In the genomic region with DNA sequence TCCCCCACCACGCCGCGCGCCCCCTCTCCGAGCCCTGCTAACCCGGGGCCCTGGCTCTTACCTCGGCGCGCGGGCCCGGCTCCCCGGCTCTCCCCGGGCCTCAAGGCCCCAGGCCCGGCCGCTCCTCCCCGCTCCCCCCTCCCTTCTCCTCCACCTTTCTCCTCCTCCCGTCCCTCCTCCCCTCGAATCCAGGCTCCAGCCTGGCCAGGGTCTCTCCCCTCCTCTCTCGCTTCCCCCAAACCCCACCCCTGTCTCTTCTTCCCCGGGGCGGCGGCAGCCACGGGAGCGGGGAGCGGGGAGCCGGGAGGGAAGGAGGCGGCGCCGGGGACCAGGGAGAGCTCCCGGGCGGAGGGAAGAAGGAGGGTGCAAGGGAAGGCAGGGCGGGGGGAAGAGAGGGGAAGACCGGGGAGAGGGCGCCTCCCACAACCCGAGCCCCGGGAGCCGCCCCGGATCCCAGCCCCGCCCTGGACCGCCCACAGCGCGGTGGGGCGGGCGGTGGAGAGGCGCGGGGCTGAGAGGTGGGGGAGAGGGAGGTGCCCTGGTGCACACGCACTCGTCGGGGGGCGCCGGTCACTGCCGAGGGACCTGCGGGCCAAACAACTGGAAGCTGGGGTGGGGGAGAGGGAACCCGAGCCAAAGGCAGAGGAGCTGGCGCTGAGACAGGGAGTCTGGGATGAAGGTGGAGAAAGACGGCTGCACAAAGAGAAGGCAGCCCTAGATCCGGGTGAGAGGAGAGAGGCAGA, we compare ENCODE assay signal across 1 cellular context.
TF ChIP-seq lines count a peak whose summit lies in the region.

Gene GABBR1 (minus strand): TSS at position 395 of the 743 bp plus-strand sequence. CDS start 798 bp downstream, outside the sequence.

TF ChIP-seq in K562, 482 proteins besides CTCF, POLR2A, EP300 and RAD21 (continued from another document and continues in another):
- TF ChIP-seq, protein P1, sequence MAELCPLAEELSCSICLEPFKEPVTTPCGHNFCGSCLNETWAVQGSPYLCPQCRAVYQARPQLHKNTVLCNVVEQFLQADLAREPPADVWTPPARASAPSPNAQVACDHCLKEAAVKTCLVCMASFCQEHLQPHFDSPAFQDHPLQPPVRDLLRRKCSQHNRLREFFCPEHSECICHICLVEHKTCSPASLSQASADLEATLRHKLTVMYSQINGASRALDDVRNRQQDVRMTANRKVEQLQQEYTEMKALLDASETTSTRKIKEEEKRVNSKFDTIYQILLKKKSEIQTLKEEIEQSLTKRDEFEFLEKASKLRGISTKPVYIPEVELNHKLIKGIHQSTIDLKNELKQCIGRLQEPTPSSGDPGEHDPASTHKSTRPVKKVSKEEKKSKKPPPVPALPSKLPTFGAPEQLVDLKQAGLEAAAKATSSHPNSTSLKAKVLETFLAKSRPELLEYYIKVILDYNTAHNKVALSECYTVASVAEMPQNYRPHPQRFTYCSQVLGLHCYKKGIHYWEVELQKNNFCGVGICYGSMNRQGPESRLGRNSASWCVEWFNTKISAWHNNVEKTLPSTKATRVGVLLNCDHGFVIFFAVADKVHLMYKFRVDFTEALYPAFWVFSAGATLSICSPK (IDR thresholded peaks at IDR 0.05; ENCODE audit: borderline replicate concordance) = no peak
- TF ChIP-seq BHLHE40 (IDR thresholded peaks at IDR 0.05; ENCODE audit: low read length) = no peak; the same call in 1 of the 2 replicates
- no peak for TF ChIP-seq ATF1 (CRISPR knock-in tag; IDR thresholded peaks at IDR 0.05)
- TF ChIP-seq ATF1 (tag; IDR thresholded peaks at IDR 0.05) = 0 out of 2 replicates have a peak, but pooled peaks have one; percentile 18
- TF ChIP-seq BCL6 (CRISPR knock-in tag; IDR thresholded peaks at IDR 0.05) = no peak
- TF ChIP-seq CCNT2 (IDR thresholded peaks at IDR 0.05; ENCODE audit: borderline replicate concordance, extremely low read depth, insufficient read length, low read depth, low read length) = peak; percentile 84
- TF ChIP-seq NR2C2 (CRISPR knock-in tag; IDR thresholded peaks at IDR 0.05) = no peak
- TF ChIP-seq NR2C2 (tag; IDR thresholded peaks at IDR 0.05) = no peak
- no peak for TF ChIP-seq ZNF780A (CRISPR knock-in tag; IDR thresholded peaks at IDR 0.05)
- TF ChIP-seq TSC22D4 (tag; IDR thresholded peaks at IDR 0.05) = no peak
- TF ChIP-seq SMAD1 (IDR thresholded peaks at IDR 0.05; ENCODE audit: low read depth, low read length, partially characterized antibody) = no peak
- no peak for TF ChIP-seq ZNF184 (CRISPR knock-in tag; IDR thresholded peaks at IDR 0.05)
- no peak for TF ChIP-seq ZNF41 (CRISPR knock-in tag; conservative IDR thresholded peaks at IDR 0.05)
- TF ChIP-seq ZNF561 (CRISPR knock-in tag; conservative IDR thresholded peaks at IDR 0.05) = no peak
- TF ChIP-seq ATF6 (CRISPR knock-in tag; IDR thresholded peaks at IDR 0.05) = no peak
- TF ChIP-seq COPS2 (conservative IDR thresholded peaks at IDR 0.05) = no peak
- no peak for TF ChIP-seq TAF7 (tag; IDR thresholded peaks at IDR 0.05)
- TF ChIP-seq ATF7 (IDR thresholded peaks at IDR 0.05) = peak; percentile 25; the same call in 1 of the 2 replicates
- TF ChIP-seq NRF1 (conservative IDR thresholded peaks at IDR 0.05 in 1 of 2, IDR thresholded peaks at IDR 0.05 in 1 of 2) = peak; percentile 52 to 66
- TF ChIP-seq ZNF77 (CRISPR knock-in tag; IDR thresholded peaks at IDR 0.05) = no peak
- peak; percentile 70; the same call in 1 of the 2 replicates for TF ChIP-seq SP1 (CRISPR knock-in tag; IDR thresholded peaks at IDR 0.05)
- peak; percentile 24 for TF ChIP-seq PRDM10 (IDR thresholded peaks at IDR 0.05; ENCODE audit: partially characterized antibody)
- TF ChIP-seq NFATC3 (IDR thresholded peaks at IDR 0.05) = no peak
- TF ChIP-seq, protein P2, sequence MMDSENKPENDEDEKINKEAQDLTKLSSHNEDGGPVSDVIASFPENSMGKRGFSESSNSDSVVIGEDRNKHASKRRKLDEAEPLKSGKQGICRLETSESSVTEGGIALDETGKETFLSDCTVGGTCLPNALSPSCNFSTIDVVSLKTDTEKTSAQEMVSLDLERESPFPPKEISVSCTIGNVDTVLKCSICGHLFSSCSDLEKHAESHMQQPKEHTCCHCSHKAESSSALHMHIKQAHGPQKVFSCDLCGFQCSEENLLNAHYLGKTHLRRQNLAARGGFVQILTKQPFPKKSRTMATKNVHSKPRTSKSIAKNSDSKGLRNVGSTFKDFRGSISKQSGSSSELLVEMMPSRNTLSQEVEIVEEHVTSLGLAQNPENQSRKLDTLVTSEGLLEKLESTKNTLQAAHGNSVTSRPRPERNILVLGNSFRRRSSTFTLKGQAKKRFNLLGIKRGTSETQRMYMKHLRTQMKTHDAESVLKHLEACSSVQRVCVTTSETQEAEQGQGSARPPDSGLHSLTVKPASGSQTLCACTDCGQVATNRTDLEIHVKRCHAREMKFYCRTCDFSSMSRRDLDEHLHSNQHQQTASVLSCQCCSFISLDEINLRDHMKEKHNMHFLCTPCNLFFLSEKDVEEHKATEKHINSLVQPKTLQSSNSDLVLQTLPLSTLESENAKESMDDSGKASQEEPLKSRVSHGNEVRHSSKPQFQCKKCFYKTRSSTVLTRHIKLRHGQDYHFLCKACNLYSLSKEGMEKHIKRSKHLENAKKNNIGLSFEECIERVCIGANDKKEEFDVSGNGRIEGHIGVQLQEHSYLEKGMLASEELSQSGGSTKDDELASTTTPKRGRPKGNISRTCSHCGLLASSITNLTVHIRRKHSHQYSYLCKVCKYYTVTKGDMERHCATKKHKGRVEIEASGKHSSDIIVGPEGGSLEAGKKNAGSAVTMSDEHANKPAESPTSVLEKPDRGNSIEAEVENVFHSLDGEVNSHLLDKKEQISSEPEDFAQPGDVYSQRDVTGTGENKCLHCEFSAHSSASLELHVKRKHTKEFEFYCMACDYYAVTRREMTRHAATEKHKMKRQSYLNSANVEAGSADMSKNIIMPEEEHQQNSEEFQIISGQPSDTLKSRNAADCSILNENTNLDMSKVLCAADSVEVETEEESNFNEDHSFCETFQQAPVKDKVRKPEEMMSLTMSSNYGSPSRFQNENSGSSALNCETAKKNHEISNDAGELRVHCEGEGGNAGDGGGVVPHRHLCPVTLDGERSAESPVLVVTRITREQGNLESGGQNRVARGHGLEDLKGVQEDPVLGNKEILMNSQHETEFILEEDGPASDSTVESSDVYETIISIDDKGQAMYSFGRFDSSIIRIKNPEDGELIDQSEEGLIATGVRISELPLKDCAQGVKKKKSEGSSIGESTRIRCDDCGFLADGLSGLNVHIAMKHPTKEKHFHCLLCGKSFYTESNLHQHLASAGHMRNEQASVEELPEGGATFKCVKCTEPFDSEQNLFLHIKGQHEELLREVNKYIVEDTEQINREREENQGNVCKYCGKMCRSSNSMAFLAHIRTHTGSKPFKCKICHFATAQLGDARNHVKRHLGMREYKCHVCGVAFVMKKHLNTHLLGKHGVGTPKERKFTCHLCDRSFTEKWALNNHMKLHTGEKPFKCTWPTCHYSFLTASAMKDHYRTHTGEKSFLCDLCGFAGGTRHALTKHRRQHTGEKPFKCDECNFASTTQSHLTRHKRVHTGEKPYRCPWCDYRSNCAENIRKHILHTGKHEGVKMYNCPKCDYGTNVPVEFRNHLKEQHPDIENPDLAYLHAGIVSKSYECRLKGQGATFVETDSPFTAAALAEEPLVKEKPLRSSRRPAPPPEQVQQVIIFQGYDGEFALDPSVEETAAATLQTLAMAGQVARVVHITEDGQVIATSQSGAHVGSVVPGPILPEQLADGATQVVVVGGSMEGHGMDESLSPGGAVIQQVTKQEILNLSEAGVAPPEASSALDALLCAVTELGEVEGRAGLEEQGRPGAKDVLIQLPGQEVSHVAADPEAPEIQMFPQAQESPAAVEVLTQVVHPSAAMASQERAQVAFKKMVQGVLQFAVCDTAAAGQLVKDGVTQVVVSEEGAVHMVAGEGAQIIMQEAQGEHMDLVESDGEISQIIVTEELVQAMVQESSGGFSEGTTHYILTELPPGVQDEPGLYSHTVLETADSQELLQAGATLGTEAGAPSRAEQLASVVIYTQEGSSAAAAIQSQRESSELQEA (IDR thresholded peaks at IDR 0.05; ENCODE audit: low read depth) = no peak
- 0 out of 2 replicates have a peak, but pooled peaks have one; percentile 24 for TF ChIP-seq ZNF583 (CRISPR knock-in tag; IDR thresholded peaks at IDR 0.05)
- 0 out of 2 replicates have a peak, but pooled peaks have one; percentile 16 for TF ChIP-seq ARID1B (IDR thresholded peaks at IDR 0.05)
- TF ChIP-seq CHAMP1 (IDR thresholded peaks at IDR 0.05) = no peak
- peak in 1 of 2 experiments; percentile 84; a peak in 1 of 4 replicates for TF ChIP-seq KDM4B (IDR thresholded peaks at IDR 0.05; ENCODE audit: borderline replicate concordance in 2 of 2, low read depth in 1 of 2)
- peak; percentile 53 for TF ChIP-seq SUPT5H (IDR thresholded peaks at IDR 0.05)
- TF ChIP-seq PCBP1 (IDR thresholded peaks at IDR 0.05; ENCODE audit: low read depth, low read length, poor library complexity, severe bottlenecking) = peak; percentile 70
- no peak for TF ChIP-seq HNRNPH1 (optimal IDR thresholded peaks at IDR 0.05; ENCODE audit: low read depth, low read length)
- no peak for TF ChIP-seq RBM14 (IDR thresholded peaks at IDR 0.05; ENCODE audit: borderline replicate concordance, insufficient read depth, low read depth, low read length)
- no peak for TF ChIP-seq FIP1L1 (IDR thresholded peaks at IDR 0.05; ENCODE audit: low read depth, low read length, poor library complexity, severe bottlenecking)
